Comparison of ENCODE assay signal across 20 cellular contexts in genomic region chr18:74534981-74535649, GRCh38. TPM values are rescaled to one million over a fixed set of nuclear protein-coding genes. Genes with fewer than 3 reads are reported as not detected.
A peak's percentile ranks its signal among the peaks of the same experiment; 100 is the strongest.
DNase-seq lines count a peak whose midpoint lies in the region; ATAC-seq, FAIRE-seq and TF ChIP-seq lines count a peak whose summit lies in the region.
"Had no signal": no experiment of that assay in that cellular context is flagged by ENCODE, and none has a peak within 500 bp of the region (broad histone marks: within the 10 kb centered on the region; RNA-seq: fewer than 3 reads in every experiment).

No MANE protein-coding gene starts in this region.

- no peaks in the 10 kb centered on the region for H3K36me3 ChIP-seq in gastrocnemius medialis
- H3K36me3 ChIP-seq: BE2C, esophagus squamous epithelium, right lobe of liver, SJSA1, upper lobe of right lung had no signal

- no peak for FAIRE-seq in urothelium cell line (lab: Jason Lieb, UNC)

- no peak overlapping the region for H3K27ac Mint-ChIP-seq in CD4-positive, alpha-beta T cell
- H3K27ac Mint-ChIP-seq: activated CD4-positive, alpha-beta memory T cell treated with anti-CD3 and anti-CD28 coated beads, Interleukin-2, amount 10 ng/mL, durations not matched to agents 7 days and 5 days; activated T-helper 17 cell treated with anti-CD3 and anti-CD28 coated beads, Interleukin-2, amount 50 U/mL, for 72 hours; dendritic cell treated with granulocyte-macrophage colony-stimulating factor and Interleukin-4, amounts not matched to agents 40 ng/mL and 50 ng/mL, for 4 days; natural killer cell had no signal

- no peak overlapping the region for H3K4me3 Mint-ChIP-seq in CD4-positive, alpha-beta T cell
- H3K4me3 Mint-ChIP-seq: activated CD4-positive, alpha-beta memory T cell treated with anti-CD3 and anti-CD28 coated beads, Interleukin-2, amount 10 ng/mL, durations not matched to agents 7 days and 5 days; activated T-helper 17 cell treated with anti-CD3 and anti-CD28 coated beads, Interleukin-2, amount 50 U/mL, for 72 hours; dendritic cell treated with granulocyte-macrophage colony-stimulating factor and Interleukin-4, amounts not matched to agents 40 ng/mL and 50 ng/mL, for 4 days; natural killer cell had no signal

- POLR2A ChIA-PET in CD4-positive, alpha-beta T cell (lab: Charles Lee), result no interaction called here

- H3K9me3 ChIP-seq in gastrocnemius medialis, result no peaks in the 10 kb centered on the region
- no peaks in the 10 kb centered on the region for H3K9me3 ChIP-seq in CD4-positive, alpha-beta T cell (ENCODE audit: control insufficient read depth, low read length)
- H3K9me3 ChIP-seq: BE2C, esophagus squamous epithelium, right lobe of liver, SJSA1, upper lobe of right lung had no signal

- H3K36me3 Mint-ChIP-seq in CD4-positive, alpha-beta T cell (ENCODE audit: low read depth), result no peaks in the 10 kb centered on the region
- H3K36me3 Mint-ChIP-seq: natural killer cell had no signal

- no peaks in the 10 kb centered on the region for H3K27me3 ChIP-seq in gastrocnemius medialis
- H3K27me3 ChIP-seq in CD4-positive, alpha-beta T cell (ENCODE audit: control insufficient read depth, insufficient read depth, low read length), result no peaks in the 10 kb centered on the region
- H3K27me3 ChIP-seq: BE2C, right lobe of liver, SJSA1, upper lobe of right lung had no signal

- intact Hi-C loops in gastrocnemius medialis (cut with DNase I; ENCODE audit: low total_unique reads), result no loop called here
- intact Hi-C loops in CD4-positive, alpha-beta T cell (cut with DNase I, micrococcal nuclease), result no loop called here

- H3K4me1 Mint-ChIP-seq in CD4-positive, alpha-beta T cell (ENCODE audit: low read depth), result no peaks in the 10 kb centered on the region
- H3K4me1 Mint-ChIP-seq: activated CD4-positive, alpha-beta memory T cell treated with anti-CD3 and anti-CD28 coated beads, Interleukin-2, amount 10 ng/mL, durations not matched to agents 7 days and 5 days; activated T-helper 17 cell treated with anti-CD3 and anti-CD28 coated beads, Interleukin-2, amount 50 U/mL, for 72 hours; natural killer cell had no signal

- no peak for TF ChIP-seq CTCF in gastrocnemius medialis (IDR thresholded peaks at IDR 0.05 in 4 of 5, conservative IDR thresholded peaks at IDR 0.05 in 1 of 5)
- TF ChIP-seq CTCF in CD4-positive, alpha-beta T cell (IDR thresholded peaks at IDR 0.05), result no peak

- ATAC-seq in GM18907 (IDR thresholded peaks at IDR 0.05; ENCODE audit: unreplicated experiment), result peak; percentile 75
- ATAC-seq in GM21528 (IDR thresholded peaks at IDR 0.05; ENCODE audit: low FRiP score, unreplicated experiment), result peak; percentile 86
- ATAC-seq in HG03432 (IDR thresholded peaks at IDR 0.05; ENCODE audit: unreplicated experiment), result peak; percentile 50
- ATAC-seq in gastrocnemius medialis, result no peak
- ATAC-seq in CD4-positive, alpha-beta T cell (ENCODE audit: poor library complexity), result no peak
- ATAC-seq: activated T-helper 17 cell treated with anti-CD3 and anti-CD28 coated beads, Interleukin-2, amount 50 U/mL, for 72 hours; left ventricle myocardium superior; natural killer cell; right lobe of liver; upper lobe of right lung had no signal

- TF ChIP-seq POLR2A in gastrocnemius medialis (IDR thresholded peaks at IDR 0.05), result no peak

- H3K27me3 Mint-ChIP-seq in CD4-positive, alpha-beta T cell, result peaks cover 5% of the 10 kb centered on the region
- H3K27me3 Mint-ChIP-seq: activated T-helper 17 cell treated with anti-CD3 and anti-CD28 coated beads, Interleukin-2, amount 50 U/mL, for 72 hours had no signal

- H3K27ac ChIP-seq in gastrocnemius medialis, result no peak overlapping the region
- H3K27ac ChIP-seq in CD4-positive, alpha-beta T cell (ENCODE audit: low read depth, low read length), result no peak overlapping the region
- H3K27ac ChIP-seq: esophagus squamous epithelium, right lobe of liver, SJSA1, upper lobe of right lung had no signal

- no peaks in the 10 kb centered on the region for H3K4me1 ChIP-seq in gastrocnemius medialis
- H3K4me1 ChIP-seq: BE2C, esophagus squamous epithelium, SJSA1, upper lobe of right lung had no signal

- in situ Hi-C loops in gastrocnemius medialis (cut with MboI; ENCODE audit: low sequenced_read_pairs in 4 of 4), result no loop called here

- DNase-seq in left kidney (ENCODE audit: low read depth, low spot score) (peak; percentile 29), gastrocnemius medialis (no peak), urothelium cell line (ENCODE audit: low spot score) (no peak), SKM-1 (lab: John Stamatoyannopoulos, UW; ENCODE audit: unreplicated experiment) (no peak)
- no peak for DNase-seq in CD4-positive, alpha-beta T cell
- DNase-seq: activated CD4-positive, alpha-beta memory T cell treated with anti-CD3 and anti-CD28 coated beads, Interleukin-2, amount 10 ng/mL, durations not matched to agents 7 days and 5 days; BE2C; esophagus squamous epithelium; left ventricle myocardium superior; natural killer cell; NCI-H2081 treated with DMSO at 0.1 percent for 48 hours; stimulated activated CD4-positive, alpha-beta T cell treated with anti-CD3 and anti-CD28 coated beads, Interleukin-4, amount 100 ng/mL, for 1 hour had no signal

- no peak overlapping the region for H3K4me3 ChIP-seq in gastrocnemius medialis
- H3K4me3 ChIP-seq: esophagus squamous epithelium, right lobe of liver, SJSA1, upper lobe of right lung had no signal

- H3K9me3 Mint-ChIP-seq in CD4-positive, alpha-beta T cell, result no peaks in the 10 kb centered on the region
- H3K9me3 Mint-ChIP-seq: activated CD4-positive, alpha-beta memory T cell treated with anti-CD3 and anti-CD28 coated beads, Interleukin-2, amount 10 ng/mL, durations not matched to agents 7 days and 5 days; activated T-helper 17 cell treated with anti-CD3 and anti-CD28 coated beads, Interleukin-2, amount 50 U/mL, for 72 hours; dendritic cell treated with granulocyte-macrophage colony-stimulating factor and Interleukin-4, amounts not matched to agents 40 ng/mL and 50 ng/mL, for 4 days; natural killer cell had no signal

- CTCF ChIA-PET in CD4-positive, alpha-beta T cell (lab: Charles Lee), result no interaction called here

RNA-seq across cellular contexts. Expression of gene CNDP1, which starts 0.8 kb away (rescaled TPM):
- not detected for total RNA-seq in gastrocnemius medialis
- total RNA-seq in CD4-positive, alpha-beta T cell, result under 1 TPM; 0.25 to 0.39 TPM
- total RNA-seq: activated CD4-positive, alpha-beta memory T cell treated with anti-CD3 and anti-CD28 coated beads, Interleukin-2, amount 10 ng/mL, durations not matched to agents 7 days and 5 days; esophagus squamous epithelium; left ventricle myocardium superior; SJSA1; upper lobe of right lung had no signal

RNA-seq across cellular contexts. Expression of gene CNDP2, which starts 39.0 kb away (rescaled TPM):
- total RNA-seq in gastrocnemius medialis, result 10 to 100 TPM; 29.5 to 82.8 (median 31.6) TPM
- total RNA-seq in CD4-positive, alpha-beta T cell, result 10 to 100 TPM; 75.5 to 75.7 TPM

Comparison
In these comparisons a context has a peak if more than half of its experiments do, and no peak if none do; other contexts are left out.
1. ATAC-seq: peak in GM18907 (single experiment), GM21528 (single experiment) and HG03432 (single experiment); none in gastrocnemius medialis (0 of 2) and CD4-positive, alpha-beta T cell (single experiment).